Comparison of ENCODE assay signal across 8 cellular contexts in the genomic region with DNA sequence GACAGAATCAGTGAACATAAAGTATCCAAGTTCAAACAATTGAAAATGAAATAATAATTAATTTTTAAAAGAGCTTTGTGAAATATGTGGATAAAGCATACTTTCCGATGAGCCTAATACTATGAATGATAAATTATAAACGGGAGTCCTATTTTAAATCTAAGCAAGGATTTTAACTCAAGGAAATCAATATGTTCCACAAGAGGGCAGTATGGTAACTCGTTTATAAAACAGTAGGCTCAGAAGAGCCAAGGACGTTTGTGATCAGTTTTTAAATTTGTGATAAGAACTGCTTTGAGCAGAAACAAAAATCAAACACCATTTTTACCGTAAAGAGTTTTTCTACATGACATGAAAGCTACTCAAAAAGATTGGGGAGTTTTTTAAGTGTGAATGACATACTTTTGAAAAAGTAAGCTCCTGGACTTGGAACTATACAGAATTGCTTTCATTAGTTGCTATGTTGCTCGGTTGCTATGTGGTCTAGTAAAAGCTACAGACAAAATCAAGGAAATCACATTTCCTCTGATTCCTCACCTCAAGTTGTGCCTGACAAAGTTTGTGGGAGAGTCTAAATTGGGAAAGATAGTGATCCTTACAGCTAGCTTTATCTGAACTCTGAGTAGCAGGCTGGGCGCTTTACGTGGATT. TPM values are rescaled to one million over a fixed set of nuclear protein-coding genes. Genes with fewer than 3 reads are reported as not detected.
DNase-seq lines count a peak whose midpoint lies in the region; ATAC-seq, FAIRE-seq and TF ChIP-seq lines count a peak whose summit lies in the region.

No MANE protein-coding gene starts in this region.

- H3K27me3 ChIP-seq in DOHH2 (ENCODE audit: control insufficient read depth, low read length) (no peaks in the 10 kb centered on the region), heart right ventricle (peaks cover 0 to 50% (median 30%) of the 10 kb centered on the region in 7 donors), spleen (replicated peaks in 1 of 7) (peaks cover 0 to 43% (median 4%) of the 10 kb centered on the region in 7 donors)

- H3K79me2 ChIP-seq in DOHH2 (ENCODE audit: control insufficient read depth, low read length): no peaks in the 10 kb centered on the region

- 20 to 23% methylated on average over 8 of the region's 8 CpGs for WGBS in heart right ventricle, 2 donors
- 28 to 32% (median 31%) methylated on average over 8 of the region's 8 CpGs for WGBS in spleen, 5 donors

- H3K9me3 ChIP-seq in DOHH2 (ENCODE audit: control insufficient read depth, insufficient read depth, low read length): no peaks in the 10 kb centered on the region
- H3K9me3 ChIP-seq in heart right ventricle: no peaks in the 10 kb centered on the region
- no peaks in the 10 kb centered on the region for H3K9me3 ChIP-seq in spleen

- H3K36me3 ChIP-seq in DOHH2 (ENCODE audit: control insufficient read depth, low read length) (no peaks in the 10 kb centered on the region), heart right ventricle (no peaks in the 10 kb centered on the region), spleen (no peaks in the 10 kb centered on the region)

- DNase-seq in LoVo (ENCODE audit: low spot score): peak; percentile 60
- no peak for DNase-seq in heart right ventricle
- no peak for DNase-seq in spleen
- no peak for DNase-seq in activated effector memory CD4-positive, alpha-beta T cell treated with Interleukin-2 at 50 U/mL for 16 hours

- no peaks in the 10 kb centered on the region for H3F3A ChIP-seq in DOHH2 (ENCODE audit: control insufficient read depth, insufficient read depth)

- H3K4me3 ChIP-seq in DOHH2 (ENCODE audit: low read length) (no peak overlapping the region), heart right ventricle (no peak overlapping the region), spleen (no peak overlapping the region)

- H3K4me1 ChIP-seq in DOHH2 (ENCODE audit: control insufficient read depth, low read length) (no peaks in the 10 kb centered on the region), heart right ventricle (peaks cover 0 to 7% (median 0%) of the 10 kb centered on the region in 9 donors), spleen (peaks cover 0 to 10% (median 5%) of the 10 kb centered on the region in 6 donors)

- TF ChIP-seq CTCF in DOHH2 (IDR thresholded peaks at IDR 0.05; ENCODE audit: low read depth, low read length, poor library complexity, severe bottlenecking) (peak; percentile 43), heart right ventricle (IDR thresholded peaks at IDR 0.05) (peak; percentile 22 to 73 (median 63)), spleen (IDR thresholded peaks at IDR 0.05 in 8 of 11, conservative IDR thresholded peaks at IDR 0.05 in 3 of 11) (peak; percentile 16 to 66 (median 52))

- TF ChIP-seq POLR2A in spleen (IDR thresholded peaks at IDR 0.05): no peak

- no peaks in the 10 kb centered on the region for H3K9me2 ChIP-seq in DOHH2 (replicated peaks; ENCODE audit: control insufficient read depth, low read length)

- peak; percentile 63 for FAIRE-seq in TTC549 (lab: Jason Lieb, UNC)

- ATAC-seq in heart right ventricle (peak in 3 of 8 donors; percentile 62 to 67 (median 67)), HG03139 (IDR thresholded peaks at IDR 0.05; ENCODE audit: unreplicated experiment) (no peak), GM18498 (IDR thresholded peaks at IDR 0.05; ENCODE audit: unreplicated experiment) (no peak)

- intact Hi-C loops in heart right ventricle (cut with DNase I) (loop anchor here in 6 of 10 donors (2.0 to 10.0 kb wide), 5 partner anchors 86 to 179 kb away; a partner anchor contains a TSS), spleen (cut with DNase I; ENCODE audit: low total_unique reads) (loop anchor here (10.0 kb wide), 1 partner anchor 151 kb away; a partner anchor contains a TSS)

- no peaks in the 10 kb centered on the region for H4K20me1 ChIP-seq in DOHH2 (ENCODE audit: control insufficient read depth, insufficient read depth, low read depth, low read length)

- H3K27ac ChIP-seq in DOHH2 (ENCODE audit: low read depth, low read length) (no peak overlapping the region), heart right ventricle (no peak overlapping the region), spleen (no peak overlapping the region)

- no peak overlapping the region for H3K4me2 ChIP-seq in DOHH2 (ENCODE audit: low read length)

RNA-seq across cellular contexts. Expression of a gene that starts 11.8 kb away (rescaled TPM):
- total RNA-seq in heart right ventricle (not detected), spleen (not detected)
- polyA plus RNA-seq in heart right ventricle (not detected), spleen (not detected)
